15 cellular contexts compared by ENCODE assay signal in the genomic region with DNA sequence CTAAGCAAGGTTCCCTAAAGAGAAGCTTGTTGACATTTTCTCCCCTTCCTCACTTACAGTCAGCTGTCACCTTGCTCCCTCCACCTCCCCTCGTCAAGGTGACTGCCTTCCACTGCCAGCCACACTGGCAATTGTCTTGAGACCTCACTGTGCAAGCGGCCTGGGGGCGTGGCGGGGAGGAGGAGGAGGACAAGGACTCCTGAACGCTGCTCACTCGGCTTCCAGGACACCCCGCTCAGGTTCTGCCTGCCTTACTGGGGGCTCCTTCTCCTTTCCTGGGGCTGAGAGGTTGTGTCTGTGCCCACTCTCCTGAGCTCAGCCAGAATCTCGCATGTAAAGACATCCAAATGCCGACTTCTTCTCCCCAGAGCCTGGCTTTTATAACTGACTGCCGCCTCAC.
DNase-seq lines count a peak whose midpoint lies in the region; ATAC-seq, FAIRE-seq and TF ChIP-seq lines count a peak whose summit lies in the region.
"Had no signal": no experiment of that assay in that cellular context is flagged by ENCODE, and none has a peak within 500 bp of the region (broad histone marks: within the 10 kb centered on the region; RNA-seq: fewer than 3 reads in every experiment).

No MANE protein-coding gene starts in this region.

- H3K9ac ChIP-seq in mammary epithelial cell (ENCODE audit: insufficient read depth, low read length) (no peak overlapping the region), astrocyte (ENCODE audit: low read length) (no peak overlapping the region), kidney (ENCODE audit: low read length in 2 of 2) (no peak overlapping the region)

- no peak overlapping the region for H3K4me3 Mint-ChIP-seq in MCF 10A (ENCODE audit: unreplicated experiment)
- no peak overlapping the region for H3K4me3 Mint-ChIP-seq in astrocyte (ENCODE audit: unreplicated experiment)
- no peak overlapping the region for H3K4me3 Mint-ChIP-seq in stimulated activated naive B cell treated with anti-CD40 and anti-IgM and Interleukin-4, amounts not matched to agents 10 μg/mL and 1 μg/mL and 100 μg/mL, for 72 hours
- H3K4me3 Mint-ChIP-seq: B cell had no signal

- H3K9me3 Mint-ChIP-seq in MCF 10A (ENCODE audit: unreplicated experiment) (no peaks in the 10 kb centered on the region), astrocyte (ENCODE audit: unreplicated experiment) (peaks cover 3% of the 10 kb centered on the region)
- no peaks in the 10 kb centered on the region for H3K9me3 Mint-ChIP-seq in stimulated activated naive B cell treated with anti-CD40 and anti-IgM and Interleukin-4, amounts not matched to agents 10 μg/mL and 1 μg/mL and 100 μg/mL, for 72 hours

- BruUV-seq in MCF 10A (replicated peaks; lab: Mats Ljungman, UMichigan) (no TSS peak), mammary epithelial cell (replicated peaks; lab: Mats Ljungman, UMichigan) (no TSS peak)

- DNase-seq in MCF 10A (ENCODE audit: unreplicated experiment) = no peak
- no peak for DNase-seq in mammary epithelial cell
- DNase-seq in astrocyte (ENCODE audit: low read depth) = no peak
- DNase-seq in kidney = peak; percentile 74
- no peak for DNase-seq in stimulated activated naive B cell treated with anti-CD40 and anti-IgM and Interleukin-4, amounts not matched to agents 10 μg/mL and 1 μg/mL and 100 μg/mL, for 72 hours
- DNase-seq in D341Med (ENCODE audit: low spot score) = no peak
- no peak for DNase-seq in activated naive CD4-positive, alpha-beta T cell treated with anti-CD3 and anti-CD28 coated beads, Interleukin-2, amount 50 U/mL, for 16 hours
- DNase-seq: COR-L47, GF-D8, NCI-H1105, NCI-H2081, NCI-H2171 treated with DMSO at 0.1 percent for 48 hours, SHP77 treated with DMSO at 0.1 percent for 48 hours had no signal

- FAIRE-seq in astrocyte (lab: Jason Lieb, UNC) = no peak
- FAIRE-seq in kidney (lab: Jason Lieb, UNC) = no peak

- H3K27me3 ChIP-seq in mammary epithelial cell (ENCODE audit: insufficient read depth, low read length) (no peaks in the 10 kb centered on the region), astrocyte (ENCODE audit: insufficient read depth, low read length) (no peaks in the 10 kb centered on the region)

- intact Hi-C loops in MCF 10A (cut with micrococcal nuclease) (loop anchor here (5.0 kb wide), 2 partner anchors 293 to 327 kb away; no protein-coding TSS in a partner anchor), mammary epithelial cell (cut with micrococcal nuclease) (loop anchor here (10.0 kb wide), 1 partner anchor 291 kb away; no protein-coding TSS in a partner anchor), kidney (cut with DNase I) (no loop called here)

- H3K36me3 ChIP-seq in mammary epithelial cell (ENCODE audit: insufficient read depth, low read length) (peaks cover 17% of the 10 kb centered on the region), astrocyte (ENCODE audit: insufficient read depth, low read length) (peaks cover 39% of the 10 kb centered on the region), kidney (ENCODE audit: control insufficient read depth in 1 of 2, insufficient read depth in 2 of 2, low read length in 2 of 2) (peaks cover 32 to 34% of the 10 kb centered on the region in 2 donors)

- H3K4me1 Mint-ChIP-seq in MCF 10A (ENCODE audit: insufficient read depth, unreplicated experiment) = no peaks in the 10 kb centered on the region
- H3K4me1 Mint-ChIP-seq in astrocyte (ENCODE audit: low read depth, unreplicated experiment) = no peaks in the 10 kb centered on the region
- H3K4me1 Mint-ChIP-seq in stimulated activated naive B cell treated with anti-CD40 and anti-IgM and Interleukin-4, amounts not matched to agents 10 μg/mL and 1 μg/mL and 100 μg/mL, for 72 hours = peaks cover 2 to 11% of the 10 kb centered on the region in 2 donors
- H3K4me1 Mint-ChIP-seq: B cell had no signal

- H3K27me3 Mint-ChIP-seq in MCF 10A (ENCODE audit: insufficient read depth, unreplicated experiment) (no peaks in the 10 kb centered on the region), astrocyte (ENCODE audit: low read depth, unreplicated experiment) (no peaks in the 10 kb centered on the region)
- H3K27me3 Mint-ChIP-seq in stimulated activated naive B cell treated with anti-CD40 and anti-IgM and Interleukin-4, amounts not matched to agents 10 μg/mL and 1 μg/mL and 100 μg/mL, for 72 hours = no peaks in the 10 kb centered on the region
- H3K27me3 Mint-ChIP-seq: B cell had no signal

- H3K4me3 ChIP-seq in mammary epithelial cell (replicated peaks in 1 of 3; ENCODE audit: insufficient read depth in 1 of 3, low read depth in 2 of 3, low read length in 3 of 3) (no peak overlapping the region), astrocyte (ENCODE audit: insufficient read depth, low read depth, low read length) (no peak overlapping the region), kidney (ENCODE audit: low read length in 2 of 2) (no peak overlapping the region)

- dilution Hi-C loops in mammary epithelial cell (cut with HindIII; ENCODE audit: low sequenced_read_pairs) = no loop called here

- H3K4me1 ChIP-seq in mammary epithelial cell (ENCODE audit: insufficient read depth, low read length) (no peaks in the 10 kb centered on the region), astrocyte (ENCODE audit: insufficient read depth, low read length) (no peaks in the 10 kb centered on the region), kidney (ENCODE audit: control insufficient read depth in 1 of 2, insufficient read depth in 1 of 2, low read depth in 1 of 2, low read length in 2 of 2) (no peaks in the 10 kb centered on the region)

- H2AFZ ChIP-seq in mammary epithelial cell (ENCODE audit: low read depth, low read length) (no peak overlapping the region), astrocyte (ENCODE audit: low read depth, low read length) (no peak overlapping the region)

- H3K79me2 ChIP-seq in mammary epithelial cell (ENCODE audit: insufficient read depth, low read length) = no peaks in the 10 kb centered on the region
- no peaks in the 10 kb centered on the region for H3K79me2 ChIP-seq in astrocyte (ENCODE audit: insufficient read depth, low read length)

- H4K20me1 ChIP-seq in mammary epithelial cell (ENCODE audit: insufficient read depth, low read length) = no peaks in the 10 kb centered on the region
- H4K20me1 ChIP-seq in astrocyte (ENCODE audit: insufficient read depth, low read length) = peaks cover 22% of the 10 kb centered on the region

- no peak for TF ChIP-seq CTCF in MCF 10A (IDR thresholded peaks at IDR 0.05; ENCODE audit: unreplicated experiment)
- TF ChIP-seq CTCF in mammary epithelial cell (conservative IDR thresholded peaks at IDR 0.05 in 1 of 2, IDR thresholded peaks at IDR 0.05 in 1 of 2; ENCODE audit: extremely low read depth in 1 of 2, insufficient read depth in 1 of 2, low read depth in 1 of 2, low read length in 2 of 2) = no peak
- TF ChIP-seq CTCF in astrocyte (IDR thresholded peaks at IDR 0.05; ENCODE audit: insufficient read depth, low read depth, low read length) = no peak
- no peak for TF ChIP-seq CTCF in kidney (IDR thresholded peaks at IDR 0.05; ENCODE audit: borderline replicate concordance, extremely low read depth, insufficient read depth)

- H3K36me3 Mint-ChIP-seq in MCF 10A (ENCODE audit: insufficient read depth, unreplicated experiment) (peaks cover 87% of the 10 kb centered on the region), astrocyte (ENCODE audit: low read depth, unreplicated experiment) (peaks cover 42% of the 10 kb centered on the region)
- peaks cover 51 to 74% of the 10 kb centered on the region in 2 donors for H3K36me3 Mint-ChIP-seq in stimulated activated naive B cell treated with anti-CD40 and anti-IgM and Interleukin-4, amounts not matched to agents 10 μg/mL and 1 μg/mL and 100 μg/mL, for 72 hours

- no peak for ATAC-seq in stimulated activated naive B cell treated with anti-CD40 and anti-IgM and Interleukin-4, amounts not matched to agents 10 μg/mL and 1 μg/mL and 100 μg/mL, for 72 hours (replicated peaks)
- no peak for ATAC-seq in GM18502 (IDR thresholded peaks at IDR 0.05; ENCODE audit: poor library complexity, unreplicated experiment)

- POLR2A ChIA-PET in MCF 10A (lab: Yijun Ruan, JAX) = interaction anchor here (0.6 kb wide), 1 partner anchor 26 kb away, joined by 3 read pairs; no protein-coding TSS in a partner anchor

- H3K27ac ChIP-seq in mammary epithelial cell (ENCODE audit: insufficient read depth, low read depth, low read length) (no peak overlapping the region), astrocyte (ENCODE audit: low read depth, low read length) (no peak overlapping the region), kidney (ENCODE audit: low read depth in 2 of 2, low read length in 2 of 2) (no peak overlapping the region)

- in situ Hi-C loops in mammary epithelial cell (cut with MboI; ENCODE audit: low sequenced_read_pairs in 2 of 2) = no loop called here

- peak overlapping the region; percentile 10 for H3K27ac Mint-ChIP-seq in MCF 10A (ENCODE audit: low read depth, unreplicated experiment)
- H3K27ac Mint-ChIP-seq in astrocyte (ENCODE audit: unreplicated experiment) = peak overlapping the region; percentile 51
- H3K27ac Mint-ChIP-seq in stimulated activated naive B cell treated with anti-CD40 and anti-IgM and Interleukin-4, amounts not matched to agents 10 μg/mL and 1 μg/mL and 100 μg/mL, for 72 hours = peak overlapping the region; percentile 66
- H3K27ac Mint-ChIP-seq: B cell had no signal

- no peak overlapping the region for H3K4me2 ChIP-seq in mammary epithelial cell (ENCODE audit: insufficient read depth, low read depth, low read length)
- H3K4me2 ChIP-seq in astrocyte (ENCODE audit: low read length) = no peak overlapping the region

- CTCF ChIA-PET in MCF 10A (lab: Yijun Ruan, JAX) (interaction anchor here (1.4 kb wide), 1 partner anchor 110 kb away, joined by 3 read pairs; no protein-coding TSS in a partner anchor), mammary epithelial cell (lab: Charles Lee; ENCODE audit: low non-redundant PET) (no interaction called here)

- WGBS in mammary epithelial cell (ENCODE audit: low coverage, missing lambda C conversion rate) = 90% methylated on average over 2 of the region's 10 CpGs

- H3K9me3 ChIP-seq in mammary epithelial cell (replicated peaks; ENCODE audit: insufficient read depth, low read length) = no peaks in the 10 kb centered on the region
- no peaks in the 10 kb centered on the region for H3K9me3 ChIP-seq in astrocyte (ENCODE audit: insufficient read depth, low read depth, low read length)
- no peaks in the 10 kb centered on the region for H3K9me3 ChIP-seq in kidney (ENCODE audit: control insufficient read depth in 1 of 2, low read length in 2 of 2)

Comparison
In these comparisons a context has a peak if more than half of its experiments do, and no peak if none do; other contexts are left out.
1. H3K27ac Mint-ChIP-seq: peak in every context shown above with its lines; median percentile 66 in stimulated activated naive B cell treated with anti-CD40 and anti-IgM and Interleukin-4, amounts not matched to agents 10 μg/mL and 1 μg/mL and 100 μg/mL, for 72 hours; 51 in astrocyte; 10 in MCF 10A.